In the genomic region with DNA sequence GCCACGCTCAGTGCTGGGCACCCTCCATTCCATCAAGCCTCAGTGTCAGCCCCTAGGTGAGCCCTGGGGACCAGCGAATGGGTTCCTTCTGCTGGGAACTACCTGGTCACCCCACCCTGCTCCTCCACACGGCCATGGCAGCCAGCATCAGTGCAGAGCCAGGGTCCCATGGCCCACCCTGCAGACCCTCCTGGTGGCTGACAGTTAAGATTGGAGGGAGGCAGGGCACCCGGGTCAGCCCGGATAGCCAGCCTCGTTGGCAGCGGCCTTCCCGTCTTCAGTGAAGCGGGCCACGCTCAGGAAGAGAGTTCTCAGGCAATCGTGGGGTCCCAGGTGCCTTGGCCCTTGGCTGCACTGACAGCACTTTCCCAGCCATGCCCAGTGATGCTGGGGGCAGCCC, we compare ENCODE assay signal across 26 cellular contexts.
"Had no signal": no experiment of that assay in that cellular context is flagged by ENCODE, and none has a peak within 500 bp of the region (broad histone marks: within the 10 kb centered on the region; RNA-seq: fewer than 3 reads in every experiment).

No MANE protein-coding gene starts in this region.

- H3K9me3 ChIP-seq: colonic mucosa, esophagus muscularis mucosa, esophagus squamous epithelium, gastrocnemius medialis, gastroesophageal sphincter, heart left ventricle, heart right ventricle had no signal

- H3K36me3 ChIP-seq: colonic mucosa, esophagus muscularis mucosa, esophagus squamous epithelium, gastrocnemius medialis, gastroesophageal sphincter, heart left ventricle, heart right ventricle had no signal

- H3K4me1 ChIP-seq: colonic mucosa, esophagus muscularis mucosa, foreskin keratinocyte, gastrocnemius medialis, gastroesophageal sphincter, heart left ventricle, heart right ventricle had no signal

- H3K27ac ChIP-seq: colonic mucosa, coronary artery, dorsolateral prefrontal cortex, epithelial cell of prostate, esophagus muscularis mucosa, esophagus squamous epithelium, foreskin keratinocyte, gastrocnemius medialis, gastroesophageal sphincter, heart left ventricle, heart right ventricle had no signal

- DNase-seq: colonic mucosa; cortex of kidney; dermis blood vessel endothelial cell; dorsolateral prefrontal cortex; effector CD4-positive, alpha-beta T cell; effector CD8-positive, alpha-beta T cell; effector memory CD4-positive, alpha-beta T cell; effector memory CD8-positive, alpha-beta T cell; endodermal cell; esophagus squamous epithelium; foreskin fibroblast; foreskin keratinocyte; foreskin melanocyte; gastrocnemius medialis; glutamatergic neuron; head of caudate nucleus; heart left ventricle; heart right ventricle had no signal

- ATAC-seq: effector memory CD8-positive, alpha-beta T cell; foreskin keratinocyte; gastrocnemius medialis; gastroesophageal sphincter; heart left ventricle; heart right ventricle had no signal

- H3K27me3 ChIP-seq: colonic mucosa had no signal

- FAIRE-seq: colon, endometrium, endothelial cell of umbilical vein, frontal cortex had no signal

- H3K4me3 ChIP-seq: colonic mucosa, coronary artery, dorsolateral prefrontal cortex, esophagus muscularis mucosa, esophagus squamous epithelium, gastrocnemius medialis, gastroesophageal sphincter, heart left ventricle, heart right ventricle had no signal
